ENCODE assay signal across 17 cellular contexts in genomic region chr18:26648509-26649192, GRCh38.
"Had no signal": no experiment of that assay in that cellular context is flagged by ENCODE, and none has a peak within 500 bp of the region (broad histone marks: within the 10 kb centered on the region; RNA-seq: fewer than 3 reads in every experiment).

No MANE protein-coding gene starts in this region.

- H3K27me3 ChIP-seq: transverse colon, vagina had no signal

- H3K4me3 ChIP-seq: transverse colon, vagina had no signal

- H3K36me3 ChIP-seq: brain microvascular endothelial cell, neutrophil, transverse colon, vagina had no signal

- DNase-seq: activated B cell treated with CpG ODN at 0.5 μM for 24 hours; activated CD4-positive, alpha-beta T cell treated with anti-CD3 and anti-CD28 coated beads for 48 hours; activated CD8-positive, alpha-beta memory T cell treated with anti-CD3 and anti-CD28 coated beads, Interleukin-2, amount 50 U/mL, for 48 hours; activated naive CD8-positive, alpha-beta T cell treated with anti-CD3 and anti-CD28 coated beads for 36 hours; amygdala; brain microvascular endothelial cell; cortex of kidney; effector memory CD4-positive, alpha-beta T cell; foreskin keratinocyte; glutamatergic neuron; left ventricle myocardium superior; natural killer cell; stimulated activated CD4-positive, alpha-beta T cell treated with anti-CD3 and anti-CD28 coated beads, Interleukin-2, amount 100 ng/mL, for 48 hours; stimulated activated naive CD4-positive, alpha-beta T cell; transverse colon had no signal

- H3K4me1 ChIP-seq: foreskin keratinocyte, transverse colon, vagina had no signal

- ATAC-seq: foreskin keratinocyte, left ventricle myocardium superior, natural killer cell had no signal

- H3K27ac ChIP-seq: brain microvascular endothelial cell, foreskin keratinocyte, neutrophil, transverse colon, vagina had no signal
